ENCODE assay signal across 7 cellular contexts in the genomic region with DNA sequence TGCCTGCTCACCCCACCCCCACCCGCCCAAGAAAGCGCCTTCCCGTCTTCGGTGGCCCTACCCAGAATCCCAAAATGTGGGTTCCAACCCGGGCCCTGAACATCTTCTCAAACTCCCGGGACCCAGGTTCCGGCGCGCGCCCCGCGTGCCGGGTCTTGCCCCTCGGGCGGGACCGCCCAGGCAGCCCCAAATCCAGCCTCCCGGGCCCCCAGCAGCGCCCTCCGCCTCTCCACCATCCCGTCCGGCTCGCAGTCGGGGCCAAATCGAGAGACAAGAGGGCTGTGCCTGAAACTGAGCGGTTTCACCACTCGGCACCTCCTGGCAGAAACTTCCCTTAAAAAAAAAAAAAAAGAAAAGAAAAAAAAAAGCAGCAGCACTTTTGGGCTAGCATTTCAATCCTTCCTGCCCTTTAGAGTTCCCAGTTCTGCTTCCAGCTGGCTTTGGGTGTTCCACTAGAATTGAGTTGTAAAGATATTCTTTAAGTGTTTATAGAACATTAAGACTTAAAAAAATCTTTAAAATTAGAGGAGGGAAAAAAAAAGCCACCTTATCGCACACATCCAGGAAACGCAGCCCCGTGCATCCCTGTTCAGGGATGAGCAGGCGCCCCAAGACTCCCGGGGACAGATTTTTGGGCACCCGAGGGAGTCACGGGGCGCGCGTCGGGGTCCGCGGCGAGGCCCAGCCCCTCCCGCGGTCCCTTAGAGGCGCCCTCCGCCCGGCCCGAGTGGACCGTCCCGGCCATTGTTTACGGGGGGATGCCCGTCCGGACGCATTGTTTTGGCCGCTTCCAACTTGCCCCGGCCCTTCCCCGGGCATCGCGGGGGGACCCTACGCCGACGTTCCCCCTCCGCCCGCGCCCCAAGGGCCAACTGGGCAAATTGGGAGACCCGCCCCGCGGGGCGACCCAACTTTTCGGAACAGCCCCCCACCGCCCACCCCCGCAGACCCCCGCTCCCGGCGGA. TPM values are rescaled to one million over a fixed set of nuclear protein-coding genes. Genes with fewer than 3 reads are reported as not detected.
DNase-seq lines count a peak whose midpoint lies in the region; ATAC-seq and TF ChIP-seq lines count a peak whose summit lies in the region.
"Not testable (repeated sequence)": the region's sequence is repeated elsewhere in the genome, so short reads cannot be mapped to it uniquely, and the experiment has no call there.

No MANE protein-coding gene starts in this region.

- H3K27me3 ChIP-seq in NT2/D1 (ENCODE audit: insufficient read depth, insufficient read length); colonic mucosa; iPS-20b (ENCODE audit: insufficient read depth, low read length); rectal smooth muscle tissue (ENCODE audit: control insufficient read depth, insufficient read depth, low read length): not testable (repeated sequence)

- not testable (repeated sequence) for H3K9me3 ChIP-seq in NT2/D1 (ENCODE audit: insufficient read depth, low read length); colonic mucosa; iPS-20b (ENCODE audit: insufficient read depth, low read depth, low read length)

- ATAC-seq in GM18502 (IDR thresholded peaks at IDR 0.05; ENCODE audit: poor library complexity, unreplicated experiment) (peak; percentile 35), HG02981 (IDR thresholded peaks at IDR 0.05; ENCODE audit: unreplicated experiment) (peak; percentile 27)

- H3K9ac ChIP-seq in NT2/D1 (ENCODE audit: insufficient read length, low read depth) (peak overlapping the region; percentile 94), colonic mucosa (ENCODE audit: low read depth in 2 of 2, low read length in 2 of 2) (peak overlapping the region; percentile 81 to 87), iPS-20b (ENCODE audit: low read depth, low read length) (peak overlapping the region; percentile 97)
- not testable (repeated sequence) for H3K9ac ChIP-seq in rectal smooth muscle tissue (ENCODE audit: low read length)

- not testable (repeated sequence) for H3K36me3 ChIP-seq in NT2/D1 (ENCODE audit: insufficient read depth, insufficient read length, low read length); colonic mucosa; iPS-20b (ENCODE audit: insufficient read depth, low read depth, low read length); rectal smooth muscle tissue (ENCODE audit: control insufficient read depth, insufficient read depth, low read length)

- not testable (repeated sequence) for TF ChIP-seq CTCF in colonic mucosa (IDR thresholded peaks at IDR 0.05)

- H3K4me1 ChIP-seq in NT2/D1 (ENCODE audit: insufficient read depth, insufficient read length); colonic mucosa; rectal smooth muscle tissue (ENCODE audit: control insufficient read depth, insufficient read depth, low read length): not testable (repeated sequence)
- H3K4me1 ChIP-seq in iPS-20b (ENCODE audit: insufficient read depth, low read length): peaks cover 28% of the 10 kb centered on the region

- peak overlapping the region; percentile 80 for H3K4me3 ChIP-seq in NT2/D1 (ENCODE audit: insufficient read length, low read depth)
- H3K4me3 ChIP-seq in colonic mucosa: peak overlapping the region; percentile 56
- peak overlapping the region; percentile 85 for H3K4me3 ChIP-seq in iPS-20b (ENCODE audit: low read length)
- peak overlapping the region; percentile 60 for H3K4me3 ChIP-seq in rectal smooth muscle tissue (ENCODE audit: low read length)

- H3K27ac ChIP-seq in colonic mucosa (peak overlapping the region; percentile 92), iPS-20b (ENCODE audit: low read length) (peak overlapping the region; percentile 50), rectal smooth muscle tissue (ENCODE audit: low read depth, low read length) (peak overlapping the region; percentile 88)

- not testable (repeated sequence) for DNase-seq in NT2/D1 (ENCODE audit: low read depth, low spot score)
- peak; percentile 86 for DNase-seq in activated CD8-positive, alpha-beta memory T cell treated with anti-CD3 and anti-CD28 coated beads for 24 hours
- peak; percentile 61 for DNase-seq in colonic mucosa

- intact Hi-C loops in colonic mucosa (cut with DNase I): loop anchor here (10.0 kb wide), 1 partner anchor 52 kb away; no protein-coding TSS in a partner anchor

RNA-seq across cellular contexts. Expression of gene ZNF217, which starts 0.9 kb away (rescaled TPM):
- total RNA-seq in colonic mucosa: 10 to 100 TPM; 45.7 to 73.0 TPM
